20 cellular contexts compared by ENCODE assay signal in the genomic region with DNA sequence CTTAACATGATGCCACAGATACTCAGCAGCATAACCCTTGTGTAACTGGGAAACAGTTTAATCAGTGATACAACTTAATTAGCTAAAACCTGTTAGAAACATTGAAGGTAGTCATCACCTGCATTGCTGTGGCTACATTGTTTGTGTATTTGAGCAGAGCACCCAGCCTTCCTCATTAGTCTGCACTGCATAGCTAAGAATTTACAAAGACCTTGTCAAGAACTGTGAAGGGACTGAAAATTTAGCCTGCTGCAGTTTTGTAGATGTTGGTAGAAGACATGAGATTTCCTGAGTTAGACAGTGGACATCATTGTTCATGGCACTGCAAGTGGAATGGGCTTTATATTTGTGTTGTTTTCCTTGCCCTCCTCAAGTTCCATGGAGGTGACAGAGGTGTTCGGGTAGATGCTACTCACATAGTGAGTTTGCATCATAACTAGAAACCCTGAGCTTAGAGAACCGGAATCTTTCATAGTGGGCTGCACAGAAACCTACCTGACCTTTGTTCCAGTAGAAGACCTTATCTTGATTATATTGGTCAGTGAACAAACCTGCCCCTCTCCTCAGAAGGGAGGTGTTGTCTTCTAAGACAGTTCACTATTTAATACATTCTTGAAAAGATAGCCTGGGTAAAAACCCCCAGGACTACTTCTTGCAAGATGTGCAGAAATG. TPM values are rescaled to one million over a fixed set of nuclear protein-coding genes. Genes with fewer than 3 reads are reported as not detected.
A peak's percentile ranks its signal among the peaks of the same experiment; 100 is the strongest.
DNase-seq lines count a peak whose midpoint lies in the region; ATAC-seq, FAIRE-seq and TF ChIP-seq lines count a peak whose summit lies in the region.
"Had no signal": no experiment of that assay in that cellular context is flagged by ENCODE, and none has a peak within 500 bp of the region (broad histone marks: within the 10 kb centered on the region; RNA-seq: fewer than 3 reads in every experiment).

No MANE protein-coding gene starts in this region.

- H3K36me3 Mint-ChIP-seq in CD4-positive, alpha-beta T cell (ENCODE audit: low read depth), result peaks cover 11% of the 10 kb centered on the region

- H2BK20ac ChIP-seq in H1 (ENCODE audit: low read length), result no peak overlapping the region

- POLR2A ChIA-PET in CD4-positive, alpha-beta T cell (lab: Charles Lee), result interaction anchor here (2.3 kb wide), 1 partner anchor 12 kb away, joined by 23 read pairs; the partner anchor contains the start of gene VAPA
- POLR2A ChIA-PET in H1 (lab: Charles Lee; ENCODE audit: partially characterized antibody), result interaction anchor here (2.4 kb wide), 1 partner anchor 12 kb away, joined by 14 read pairs; the partner anchor contains the start of gene VAPA
- POLR2A ChIA-PET in GM10248 (lab: Yijun Ruan, JAX), result interaction anchor here (1.0 to 1.1 kb wide), 2 partner anchors 13 kb away, joined by 3 to 4 read pairs; partner anchors contain the start of gene VAPA

- no peak overlapping the region for H4K5ac ChIP-seq in H1 (ENCODE audit: insufficient read length, low read depth, low read length)

- WGBS in H1 (ENCODE audit: extremely low coverage in 1 of 2, insufficient coverage in 1 of 2, insufficient read length in 1 of 2, insufficient replicate concordance in 2 of 2, low coverage in 1 of 2, low lambda C conversion rate in 2 of 2, missing lambda C conversion rate in 1 of 2), 2 experiments, result 78% methylated on average over 2 of the region's 2 CpGs; no CpG with 5 or more reads in 1 of the 2 experiments
- WGBS in trophoblast cell (ENCODE audit: extremely low coverage, insufficient coverage, insufficient read length), result no CpG with 5 or more reads among the region's 2 CpGs

- H3K9me3 Mint-ChIP-seq in CD4-positive, alpha-beta T cell, result no peaks in the 10 kb centered on the region
- H3K9me3 Mint-ChIP-seq: brain had no signal

- TF ChIP-seq EP300 in H1 (IDR thresholded peaks at IDR 0.05; ENCODE audit: borderline replicate concordance in 1 of 2, low read depth in 2 of 2, low read length in 2 of 2), result no peak

- no peaks in the 10 kb centered on the region for H3F3A ChIP-seq in Loucy (ENCODE audit: low read depth)

- no peak for DNase-seq in CD4-positive, alpha-beta T cell
- DNase-seq in H1 (ENCODE audit: low read depth in 1 of 2, low spot score in 2 of 2) (no peak), trophoblast cell (no peak), GM10248 (ENCODE audit: extremely low spot score) (no peak), iPS-NIHi7 (ENCODE audit: extremely low spot score) (no peak), GM19239 (ENCODE audit: insufficient read length, low spot score) (no peak)
- DNase-seq: activated CD4-positive, alpha-beta T cell treated with anti-CD3 and anti-CD28 coated beads for 1 hour; effector CD4-positive, alpha-beta T cell; EL; foreskin keratinocyte; NCI-H1048; NCI-H446; Peyer's patch had no signal

- H4K12ac ChIP-seq in trophoblast cell (ENCODE audit: low read depth, low read length), result no peak overlapping the region

- H2AFZ ChIP-seq in Loucy (ENCODE audit: low read length), result no peak overlapping the region
- no peak overlapping the region for H2AFZ ChIP-seq in H1 (ENCODE audit: low read length)
- H2AFZ ChIP-seq in trophoblast cell (ENCODE audit: insufficient read depth, low read length, poor library complexity), result no peak overlapping the region

- H3K27me3 ChIP-seq in CD4-positive, alpha-beta T cell (ENCODE audit: control insufficient read depth, insufficient read depth, low read length), result no peaks in the 10 kb centered on the region
- H3K27me3 ChIP-seq in Loucy (ENCODE audit: insufficient read depth, low read length, poor library complexity, severe bottlenecking), result no peaks in the 10 kb centered on the region
- H3K27me3 ChIP-seq in H1 (replicated peaks in 1 of 4; ENCODE audit: control insufficient read depth in 3 of 4, extremely low read depth in 1 of 4, insufficient read depth in 3 of 4, low read length in 3 of 4), result no peaks in the 10 kb centered on the region
- H3K27me3 ChIP-seq in trophoblast cell (ENCODE audit: insufficient read depth, low read length), result no peaks in the 10 kb centered on the region
- H3K27me3 ChIP-seq: foreskin keratinocyte, Peyer's patch had no signal

- no peak overlapping the region for H4K8ac ChIP-seq in H1 (ENCODE audit: extremely low read depth, insufficient read depth, low read length)
- no peak overlapping the region for H4K8ac ChIP-seq in trophoblast cell (ENCODE audit: low read depth, low read length)

- CTCF ChIA-PET in CD4-positive, alpha-beta T cell (lab: Charles Lee), result interaction anchor here (1.2 kb wide), 1 partner anchor 10 kb away, joined by 3 read pairs; no protein-coding TSS in a partner anchor
- CTCF ChIA-PET in H1 (lab: Charles Lee; ENCODE audit: partially characterized antibody), result interaction anchor here (0.6 to 1.3 kb wide), 4 partner anchors 13 to 204 kb away, joined by 3 to 4 read pairs (median 3); partner anchors contain the start of gene VAPA
- CTCF ChIA-PET in GM10248 (lab: Yijun Ruan, JAX), result interaction anchor here (0.8 to 2.2 kb wide), 3 partner anchors 10 to 16 kb away, joined by 3 to 14 read pairs (median 3); partner anchors contain the start of gene VAPA

- no peaks in the 10 kb centered on the region for H3K9me3 ChIP-seq in CD4-positive, alpha-beta T cell (ENCODE audit: control insufficient read depth, low read length)
- H3K9me3 ChIP-seq in Loucy (ENCODE audit: insufficient read depth, low read depth, low read length), result no peaks in the 10 kb centered on the region
- H3K9me3 ChIP-seq in H1 (ENCODE audit: insufficient read depth in 2 of 2, low read depth in 1 of 2, low read length in 1 of 2), result no peaks in the 10 kb centered on the region
- no peaks in the 10 kb centered on the region for H3K9me3 ChIP-seq in trophoblast cell (ENCODE audit: insufficient read depth, low read depth, low read length)
- H3K9me3 ChIP-seq: Peyer's patch had no signal

- H3K4me3 Mint-ChIP-seq in CD4-positive, alpha-beta T cell, result peak overlapping the region; percentile 36
- H3K4me3 Mint-ChIP-seq: brain had no signal

- TF ChIP-seq CTCF in CD4-positive, alpha-beta T cell (IDR thresholded peaks at IDR 0.05), result no peak
- no peak for TF ChIP-seq CTCF in Loucy (conservative IDR thresholded peaks at IDR 0.05; ENCODE audit: low read length)
- TF ChIP-seq CTCF in H1 (IDR thresholded peaks at IDR 0.05; ENCODE audit: control extremely low read depth in 1 of 3, insufficient read depth in 1 of 3, low read depth in 1 of 3, low read length in 3 of 3), result no peak
- no peak for TF ChIP-seq CTCF in GM10248 (IDR thresholded peaks at IDR 0.05; ENCODE audit: control extremely low read depth, extremely low read depth, low read depth, missing control alignments)

- H4K91ac ChIP-seq in H1 (replicated peaks; ENCODE audit: insufficient read length, low read length), result no peak overlapping the region
- no peak overlapping the region for H4K91ac ChIP-seq in trophoblast cell (ENCODE audit: low read depth, low read length)

- H3K27ac ChIP-seq in CD4-positive, alpha-beta T cell (ENCODE audit: low read depth, low read length), result no peak overlapping the region
- 0 out of 2 replicates have a peak overlapping the region, but pooled peaks have one; percentile 38 for H3K27ac ChIP-seq in H1 (ENCODE audit: low read depth, low read length)
- no peak overlapping the region for H3K27ac ChIP-seq in trophoblast cell (ENCODE audit: low read depth, low read length)
- H3K27ac ChIP-seq: C4-2B had no signal

- H3K79me1 ChIP-seq in H1 (ENCODE audit: low read depth, low read length), result no peaks in the 10 kb centered on the region; the same call in 1 of the 2 replicates
- H3K79me1 ChIP-seq in trophoblast cell (ENCODE audit: low read length), result no peaks in the 10 kb centered on the region

- H3K9ac ChIP-seq in Loucy (ENCODE audit: low read depth, low read length, poor library complexity, severe bottlenecking) (no peak overlapping the region), H1 (replicated peaks in 1 of 4; ENCODE audit: extremely low read depth in 1 of 4, low read depth in 3 of 4, low read length in 3 of 4) (no peak overlapping the region), trophoblast cell (ENCODE audit: low read length) (no peak overlapping the region)

- H3K4me1 ChIP-seq in Loucy (ENCODE audit: insufficient read depth, low read length, poor library complexity, severe bottlenecking), result peaks cover 59% of the 10 kb centered on the region
- peaks cover 1 to 16% (median 5%) of the 10 kb centered on the region in 4 experiments; a peak in 5 of 7 replicates for H3K4me1 ChIP-seq in H1 (replicated peaks in 1 of 4; ENCODE audit: control insufficient read depth in 3 of 4, insufficient read depth in 4 of 4, low read length in 3 of 4)
- peaks cover 4 to 9% of the 10 kb centered on the region in 2 experiments for H3K4me1 ChIP-seq in trophoblast cell (ENCODE audit: control insufficient read depth in 1 of 2, insufficient read depth in 2 of 2, low read length in 2 of 2)

- intact Hi-C loops in CD4-positive, alpha-beta T cell (cut with DNase I, micrococcal nuclease), result no loop called here

- H4K20me1 ChIP-seq in Loucy (ENCODE audit: insufficient read depth, low read length, poor library complexity, severe bottlenecking), result peaks cover 98% of the 10 kb centered on the region
- H4K20me1 ChIP-seq in H1 (replicated peaks in 1 of 2; ENCODE audit: control insufficient read depth in 1 of 2, insufficient read depth in 2 of 2, low read length in 2 of 2), result peaks cover 6 to 24% of the 10 kb centered on the region in 2 experiments

- no peak overlapping the region for H3K56ac ChIP-seq in H1 (replicated peaks; ENCODE audit: insufficient read length, low read depth, low read length)

- FAIRE-seq in H1 (lab: Jason Lieb, UNC) (no peak), GM19239 (lab: Jason Lieb, UNC) (no peak)
- FAIRE-seq: GM12891, urothelium cell line had no signal

- H3K14ac ChIP-seq in H1 (ENCODE audit: insufficient read length) (no peak overlapping the region), trophoblast cell (ENCODE audit: low read length) (no peak overlapping the region)

- H3K79me2 ChIP-seq in Loucy (ENCODE audit: insufficient read depth, low read length), result peaks cover 100% of the 10 kb centered on the region
- H3K79me2 ChIP-seq in H1 (ENCODE audit: control insufficient read depth in 1 of 2, insufficient read depth in 2 of 2, low read length in 2 of 2), result peaks cover 16 to 100% of the 10 kb centered on the region in 2 experiments
- H3K79me2 ChIP-seq in trophoblast cell (ENCODE audit: control insufficient read depth, insufficient read depth, low read length, poor library complexity), result peaks cover 4% of the 10 kb centered on the region

- no peaks in the 10 kb centered on the region for H3K27me3 Mint-ChIP-seq in CD4-positive, alpha-beta T cell
- H3K27me3 Mint-ChIP-seq: brain had no signal

- H3K4me3 ChIP-seq in Loucy (ENCODE audit: low read length, poor library complexity, severe bottlenecking) (no peak overlapping the region), H1 (ENCODE audit: extremely low read depth in 1 of 4, insufficient read depth in 2 of 4, low read depth in 3 of 4, low read length in 4 of 4) (no peak overlapping the region), trophoblast cell (ENCODE audit: low read depth, low read length) (no peak overlapping the region)
- H3K4me3 ChIP-seq: Peyer's patch had no signal

- peak overlapping the region; percentile 25 for H3K4me2 ChIP-seq in Loucy (ENCODE audit: low read depth, low read length, poor library complexity, severe bottlenecking)
- H3K4me2 ChIP-seq in H1 (ENCODE audit: insufficient read depth in 1 of 2, low read depth in 2 of 2, low read length in 2 of 2), result 0 out of 4 replicates have a peak overlapping the region, but pooled peaks of 1 of the 2 experiments have one; percentile 6
- no peak overlapping the region for H3K4me2 ChIP-seq in trophoblast cell (ENCODE audit: low read length)

- no peaks in the 10 kb centered on the region for H3K9me2 ChIP-seq in Loucy (replicated peaks; ENCODE audit: low read depth, low read length)

- no peaks in the 10 kb centered on the region for H3K23me2 ChIP-seq in H1 (ENCODE audit: low read depth, low read length)

- H2AK5ac ChIP-seq in H1 (ENCODE audit: low read depth, low read length) (no peak overlapping the region), trophoblast cell (ENCODE audit: low read length) (no peak overlapping the region)

- peaks cover 57% of the 10 kb centered on the region for H3K4me1 Mint-ChIP-seq in CD4-positive, alpha-beta T cell (ENCODE audit: low read depth)

- TF ChIP-seq RAD21 in H1 (IDR thresholded peaks at IDR 0.05 in 1 of 2, conservative IDR thresholded peaks at IDR 0.05 in 1 of 2; ENCODE audit: low read depth in 2 of 2, low read length in 2 of 2), result no peak

- H3K18ac ChIP-seq in H1 (ENCODE audit: extremely low read depth, low read length), result no peak overlapping the region
- H3K18ac ChIP-seq in trophoblast cell (ENCODE audit: low read length), result no peak overlapping the region

- H3K36me3 ChIP-seq in Loucy (ENCODE audit: insufficient read depth, low read length) (no peaks in the 10 kb centered on the region; the same call in 1 of the 2 replicates), H1 (ENCODE audit: control insufficient read depth in 2 of 4, insufficient read depth in 4 of 4, low read length in 3 of 4) (no peaks in the 10 kb centered on the region), trophoblast cell (ENCODE audit: control insufficient read depth in 1 of 2, insufficient read depth in 2 of 2, low read length in 2 of 2) (no peaks in the 10 kb centered on the region)
- H3K36me3 ChIP-seq: Peyer's patch had no signal

- TF ChIP-seq POLR2A in H1 (IDR thresholded peaks at IDR 0.05; ENCODE audit: control extremely low read depth in 1 of 2, low read depth in 2 of 2, low read length in 2 of 2), result no peak

- H2BK15ac ChIP-seq in H1 (ENCODE audit: low read length), result no peak overlapping the region

- peak overlapping the region; percentile 55 for H3K27ac Mint-ChIP-seq in CD4-positive, alpha-beta T cell

- H2BK5ac ChIP-seq in H1 (ENCODE audit: low read depth, low read length) (0 out of 2 replicates have a peak overlapping the region, but pooled peaks have one; percentile 13), trophoblast cell (ENCODE audit: low read depth, low read length, poor library complexity) (no peak overlapping the region)

- H3K4ac ChIP-seq in H1 (replicated peaks; ENCODE audit: insufficient read length, low read depth, low read length) (no peak overlapping the region), trophoblast cell (ENCODE audit: low read depth, low read length) (peak overlapping the region; percentile 11)

- no peak overlapping the region for H2BK12ac ChIP-seq in H1 (ENCODE audit: low read depth, low read length)
- H2BK12ac ChIP-seq in trophoblast cell (ENCODE audit: low read length), result no peak overlapping the region

- H2BK120ac ChIP-seq in H1 (replicated peaks; ENCODE audit: low read depth, low read length), result no peak overlapping the region
- H2BK120ac ChIP-seq in trophoblast cell (ENCODE audit: insufficient read depth, low read length, poor library complexity), result no peak overlapping the region

- no peak for ATAC-seq in CD4-positive, alpha-beta T cell (ENCODE audit: poor library complexity)
- no peak for ATAC-seq in GM21526 (IDR thresholded peaks at IDR 0.05; ENCODE audit: low FRiP score, unreplicated experiment)
- ATAC-seq: foreskin keratinocyte had no signal

- no peak overlapping the region for H3K23ac ChIP-seq in H1 (ENCODE audit: insufficient read length)
- no peak overlapping the region for H3K23ac ChIP-seq in trophoblast cell (ENCODE audit: low read length)

RNA-seq across cellular contexts. Expression of gene VAPA, which starts 12.5 kb away (rescaled TPM):
- 100 to 1,000 TPM; 162 to 177 TPM for total RNA-seq in CD4-positive, alpha-beta T cell
- total RNA-seq in H1 (2021; fragmentation: NEBNext Ultra II Directional; extraction: Animal tissue kit (Norgen Biotek cat#: 25700)), result 128 and 130 TPM in 2 replicates
- polyA plus RNA-seq in H1 (2011; rRNA removed), result 44.4 and 79.7 TPM in 2 replicates
- 115 TPM for polyA plus RNA-seq in H1 (2011; cell fraction: cytosol; rRNA removed)
- polyA plus RNA-seq in H1 (2011; cell fraction: nucleus; rRNA removed), result 58.2 TPM
- polyA plus RNA-seq in H1 (2012, experiment 1 of 2), result 84.4 to 121 TPM (median 101 TPM) in 4 replicates
- 35.1 TPM for polyA plus RNA-seq in H1 (2012, experiment 2 of 2)
- 86.3 TPM for polyA plus RNA-seq in H1 (2013, experiment 1 of 2)
- 89.4 TPM for polyA plus RNA-seq in H1 (2013, experiment 2 of 2)
- 63.8 and 88.5 TPM in 2 replicates for polyA minus RNA-seq in H1 (2011; rRNA and poly(A)+ RNA removed)
- polyA minus RNA-seq in H1 (2011; cell fraction: cytosol; rRNA and poly(A)+ RNA removed), result 77.8 TPM
- 59.6 TPM for polyA minus RNA-seq in H1 (2011; cell fraction: nucleus; rRNA and poly(A)+ RNA removed)
- 181 and 185 TPM in 2 replicates for polyA plus RNA-seq in trophoblast cell (2013)

RNA-seq across cellular contexts. Expression of gene TXNDC2, which starts 40.6 kb away (rescaled TPM):
- not detected for total RNA-seq in CD4-positive, alpha-beta T cell
- total RNA-seq in H1 (2021; fragmentation: NEBNext Ultra II Directional; extraction: Animal tissue kit (Norgen Biotek cat#: 25700)), result 0.09 TPM in 1 of 2 replicates, not detected in the other
- 0.11 TPM in 1 of 2 replicates, not detected in the other for polyA plus RNA-seq in H1 (2011; rRNA removed)
- polyA plus RNA-seq in H1 (2011; cell fraction: cytosol; rRNA removed), result 0.08 TPM
- polyA plus RNA-seq in H1 (2011; cell fraction: nucleus; rRNA removed), result not detected
- polyA plus RNA-seq in H1 (2012, experiment 1 of 2), result 0.20 TPM in 1 of 4 replicates, not detected in the others
- polyA plus RNA-seq in H1 (2012, experiment 2 of 2), result not detected
- 0.12 TPM for polyA plus RNA-seq in H1 (2013, experiment 1 of 2)
- 0.11 TPM for polyA plus RNA-seq in H1 (2013, experiment 2 of 2)
- polyA minus RNA-seq in H1 (2011; rRNA and poly(A)+ RNA removed), result 0.17 TPM in 1 of 2 replicates, not detected in the other
- polyA minus RNA-seq in H1 (2011; cell fraction: cytosol; rRNA and poly(A)+ RNA removed), result not detected
- polyA minus RNA-seq in H1 (2011; cell fraction: nucleus; rRNA and poly(A)+ RNA removed), result 0.20 TPM
- 1.1 and 1.4 TPM in 2 replicates for polyA plus RNA-seq in trophoblast cell (2013)
- total RNA-seq: foreskin keratinocyte; Peyer's patch; T-helper 1 cell treated with Interleukin-12 subunit alpha and Interleukin-12 subunit beta and Interleukin-4 antibody, amounts not matched to agents 30 ng/mL and 1 ng/mL, for 36 hours had no signal
